Comparison of ENCODE assay signal across 1 cellular context in genomic region chr13:21076265-21076653, GRCh38.
TF ChIP-seq lines count a peak whose summit lies in the region.

No MANE protein-coding gene starts in this region.

TF ChIP-seq in HepG2, 621 proteins besides CTCF, POLR2A, EP300 and RAD21 (continued from another document):
- TF ChIP-seq, protein P1, sequence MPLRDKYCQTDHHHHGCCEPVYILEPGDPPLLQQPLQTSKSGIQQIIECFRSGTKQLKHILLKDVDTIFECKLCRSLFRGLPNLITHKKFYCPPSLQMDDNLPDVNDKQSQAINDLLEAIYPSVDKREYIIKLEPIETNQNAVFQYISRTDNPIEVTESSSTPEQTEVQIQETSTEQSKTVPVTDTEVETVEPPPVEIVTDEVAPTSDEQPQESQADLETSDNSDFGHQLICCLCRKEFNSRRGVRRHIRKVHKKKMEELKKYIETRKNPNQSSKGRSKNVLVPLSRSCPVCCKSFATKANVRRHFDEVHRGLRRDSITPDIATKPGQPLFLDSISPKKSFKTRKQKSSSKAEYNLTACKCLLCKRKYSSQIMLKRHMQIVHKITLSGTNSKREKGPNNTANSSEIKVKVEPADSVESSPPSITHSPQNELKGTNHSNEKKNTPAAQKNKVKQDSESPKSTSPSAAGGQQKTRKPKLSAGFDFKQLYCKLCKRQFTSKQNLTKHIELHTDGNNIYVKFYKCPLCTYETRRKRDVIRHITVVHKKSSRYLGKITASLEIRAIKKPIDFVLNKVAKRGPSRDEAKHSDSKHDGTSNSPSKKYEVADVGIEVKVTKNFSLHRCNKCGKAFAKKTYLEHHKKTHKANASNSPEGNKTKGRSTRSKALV (CRISPR knock-in tag; IDR thresholded peaks at IDR 0.05): no peak
- TF ChIP-seq ZNF792 (CRISPR knock-in tag; IDR thresholded peaks at IDR 0.05) (no peak), ZNF788 (CRISPR knock-in tag; IDR thresholded peaks at IDR 0.05; ENCODE audit: borderline replicate concordance) (no peak), TBP (CRISPR knock-in tag; IDR thresholded peaks at IDR 0.05) (no peak), ZFP90 (CRISPR knock-in tag; IDR thresholded peaks at IDR 0.05; ENCODE audit: borderline replicate concordance) (no peak), ZNF569 (CRISPR knock-in tag; IDR thresholded peaks at IDR 0.05; ENCODE audit: borderline replicate concordance) (no peak), FOXK2 (IDR thresholded peaks at IDR 0.05) (no peak)
- TF ChIP-seq, protein P2, sequence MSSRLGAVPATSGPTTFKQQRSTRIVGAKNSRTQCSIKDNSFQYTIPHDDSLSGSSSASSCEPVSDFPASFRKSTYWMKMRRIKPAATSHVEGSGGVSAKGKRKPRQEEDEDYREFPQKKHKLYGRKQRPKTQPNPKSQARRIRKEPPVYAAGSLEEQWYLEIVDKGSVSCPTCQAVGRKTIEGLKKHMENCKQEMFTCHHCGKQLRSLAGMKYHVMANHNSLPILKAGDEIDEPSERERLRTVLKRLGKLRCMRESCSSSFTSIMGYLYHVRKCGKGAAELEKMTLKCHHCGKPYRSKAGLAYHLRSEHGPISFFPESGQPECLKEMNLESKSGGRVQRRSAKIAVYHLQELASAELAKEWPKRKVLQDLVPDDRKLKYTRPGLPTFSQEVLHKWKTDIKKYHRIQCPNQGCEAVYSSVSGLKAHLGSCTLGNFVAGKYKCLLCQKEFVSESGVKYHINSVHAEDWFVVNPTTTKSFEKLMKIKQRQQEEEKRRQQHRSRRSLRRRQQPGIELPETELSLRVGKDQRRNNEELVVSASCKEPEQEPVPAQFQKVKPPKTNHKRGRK (CRISPR knock-in tag; IDR thresholded peaks at IDR 0.05): no peak
